In genomic region chr3:48038971-48039481, GRCh38 we compare ENCODE assay signal across 9 cellular contexts. TPM values are rescaled to one million over a fixed set of nuclear protein-coding genes. Genes with fewer than 3 reads are reported as not detected.
DNase-seq lines count a peak whose midpoint lies in the region; ATAC-seq, FAIRE-seq and TF ChIP-seq lines count a peak whose summit lies in the region.
"Had no signal": no experiment of that assay in that cellular context is flagged by ENCODE, and none has a peak within 500 bp of the region (broad histone marks: within the 10 kb centered on the region; RNA-seq: fewer than 3 reads in every experiment).

No MANE protein-coding gene starts in this region.

- no peak overlapping the region; a peak in 1 of 4 replicates for H3K4me3 ChIP-seq in HCT116 (replicated peaks in 1 of 2; ENCODE audit: low read depth in 1 of 2, low read length in 2 of 2)
- H3K4me3 ChIP-seq in brain microvascular endothelial cell (ENCODE audit: low read depth, low read length): no peak overlapping the region
- no peak overlapping the region for H3K4me3 ChIP-seq in left lung
- H3K4me3 ChIP-seq in spleen: no peak overlapping the region
- no peak overlapping the region for H3K4me3 ChIP-seq in MM.1S (ENCODE audit: low read length)

- H3K27ac Mint-ChIP-seq in activated CD4-positive, alpha-beta memory T cell treated with anti-CD3 and anti-CD28 coated beads, Interleukin-2, amount 10 ng/mL, durations not matched to agents 7 days and 5 days: no peak overlapping the region

- CTCF ChIA-PET in HCT116 (lab: Charles Lee): no interaction called here
- CTCF ChIA-PET in activated CD4-positive, alpha-beta memory T cell treated with anti-CD3 and anti-CD28 coated beads, Interleukin-2, amount 10 ng/mL, durations not matched to agents 7 days and 5 days (lab: Charles Lee): no interaction called here

- no peaks in the 10 kb centered on the region for H3K9me3 Mint-ChIP-seq in activated CD4-positive, alpha-beta memory T cell treated with anti-CD3 and anti-CD28 coated beads, Interleukin-2, amount 10 ng/mL, durations not matched to agents 7 days and 5 days

- TF ChIP-seq CTCF in HCT116 (IDR thresholded peaks at IDR 0.05 in 2 of 3, conservative IDR thresholded peaks at IDR 0.05 in 1 of 3; ENCODE audit: borderline replicate concordance in 1 of 3, insufficient read depth in 1 of 3, low read depth in 2 of 3, low read length in 2 of 3) (no peak), brain microvascular endothelial cell (IDR thresholded peaks at IDR 0.05; ENCODE audit: low read depth, low read length, missing control alignments) (no peak), left lung (IDR thresholded peaks at IDR 0.05) (no peak), spleen (IDR thresholded peaks at IDR 0.05 in 8 of 11, conservative IDR thresholded peaks at IDR 0.05 in 3 of 11) (no peak), MM.1S (IDR thresholded peaks at IDR 0.05; ENCODE audit: low read length) (no peak)

- H3K9me3 ChIP-seq in HCT116 (ENCODE audit: control insufficient read depth in 1 of 2, insufficient read depth in 1 of 2, low read depth in 1 of 2, low read length in 2 of 2): no peaks in the 10 kb centered on the region
- no peaks in the 10 kb centered on the region for H3K9me3 ChIP-seq in left lung
- H3K9me3 ChIP-seq in spleen: no peaks in the 10 kb centered on the region
- H3K9me3 ChIP-seq in MM.1S (replicated peaks; ENCODE audit: insufficient read depth, low read length): no peaks in the 10 kb centered on the region

- ATAC-seq in HCT116 (peak; percentile 35), left lung (peak; percentile 22), GM21526 (IDR thresholded peaks at IDR 0.05; ENCODE audit: low FRiP score, unreplicated experiment) (no peak)

- no peak for FAIRE-seq in frontal cortex (lab: Jason Lieb, UNC)

- no peaks in the 10 kb centered on the region for H3K36me3 Mint-ChIP-seq in activated CD4-positive, alpha-beta memory T cell treated with anti-CD3 and anti-CD28 coated beads, Interleukin-2, amount 10 ng/mL, durations not matched to agents 7 days and 5 days (ENCODE audit: low read depth)

- peaks cover 1% of the 10 kb centered on the region; the same call in 1 of the 2 replicates for H4K20me1 ChIP-seq in HCT116 (ENCODE audit: insufficient read depth)
- no peaks in the 10 kb centered on the region; the same call in 1 of the 2 replicates for H4K20me1 ChIP-seq in MM.1S (ENCODE audit: insufficient read depth, low read length)

- H3K36me3 ChIP-seq in HCT116 (ENCODE audit: control insufficient read depth in 1 of 2, insufficient read depth in 2 of 2, low read length in 2 of 2) (no peaks in the 10 kb centered on the region), brain microvascular endothelial cell (replicated peaks) (no peaks in the 10 kb centered on the region), left lung (no peaks in the 10 kb centered on the region), spleen (no peaks in the 10 kb centered on the region), MM.1S (replicated peaks; ENCODE audit: insufficient read depth, low read length) (no peaks in the 10 kb centered on the region)

- H3K27me3 ChIP-seq in HCT116 (ENCODE audit: insufficient read depth, low read length) (no peaks in the 10 kb centered on the region), brain microvascular endothelial cell (replicated peaks) (no peaks in the 10 kb centered on the region), left lung (no peaks in the 10 kb centered on the region), spleen (replicated peaks in 1 of 7) (no peaks in the 10 kb centered on the region), MM.1S (replicated peaks; ENCODE audit: insufficient read depth, low read length) (no peaks in the 10 kb centered on the region)

- peaks cover 16% of the 10 kb centered on the region for H3F3A ChIP-seq in MM.1S (ENCODE audit: insufficient read depth, low read length)

- H3K9me2 ChIP-seq in HCT116 (ENCODE audit: insufficient read depth): no peaks in the 10 kb centered on the region
- H3K9me2 ChIP-seq in MM.1S (replicated peaks; ENCODE audit: insufficient read depth, low read length): no peaks in the 10 kb centered on the region

- RAD21 ChIA-PET in HCT116 (lab: Charles Lee; ENCODE audit: low non-redundant PET in 1 of 2, low total read pairs in 2 of 2, uncharacterized antibody in 2 of 2, unreplicated experiment in 2 of 2): no interaction called here

- no peak overlapping the region for H3K4me3 Mint-ChIP-seq in activated CD4-positive, alpha-beta memory T cell treated with anti-CD3 and anti-CD28 coated beads, Interleukin-2, amount 10 ng/mL, durations not matched to agents 7 days and 5 days

- H3K27me3 Mint-ChIP-seq in activated CD4-positive, alpha-beta memory T cell treated with anti-CD3 and anti-CD28 coated beads, Interleukin-2, amount 10 ng/mL, durations not matched to agents 7 days and 5 days: no peaks in the 10 kb centered on the region

- peak overlapping the region; percentile 66 for H3K4me2 ChIP-seq in HCT116 (ENCODE audit: low read length)
- no peak overlapping the region for H3K4me2 ChIP-seq in MM.1S (ENCODE audit: low read depth, low read length)

- no peak overlapping the region for H2AFZ ChIP-seq in HCT116 (ENCODE audit: low read depth, low read length, poor library complexity, severe bottlenecking)
- no peak overlapping the region for H2AFZ ChIP-seq in MM.1S (ENCODE audit: low read length)

- H3K4me1 ChIP-seq in HCT116 (ENCODE audit: control insufficient read depth in 1 of 2, insufficient read depth in 2 of 2, low read length in 2 of 2): peaks cover 61 to 79% of the 10 kb centered on the region in 2 experiments
- peaks cover 20 to 32% of the 10 kb centered on the region in 2 donors for H3K4me1 ChIP-seq in left lung
- peaks cover 0 to 55% (median 36%) of the 10 kb centered on the region in 6 donors for H3K4me1 ChIP-seq in spleen
- H3K4me1 ChIP-seq in MM.1S (ENCODE audit: low read length): peaks cover 18% of the 10 kb centered on the region

- in situ Hi-C loops in brain microvascular endothelial cell (cut with HindIII; ENCODE audit: low pct_ligation_motif_present, low sequenced_read_pairs): no loop called here

- no peak for TF ChIP-seq RAD21 in HCT116 (IDR thresholded peaks at IDR 0.05; ENCODE audit: low read depth)

- BruUV-seq in HCT116 (replicated peaks; lab: Mats Ljungman, UMichigan): no TSS peak

- 48 to 61% (median 49%) methylated on average over 6 of the region's 6 CpGs for WGBS in spleen, 5 donors

- H3K9ac ChIP-seq in HCT116 (ENCODE audit: low read length) (peak overlapping the region; percentile 53), MM.1S (ENCODE audit: low read length) (no peak overlapping the region)

- DNase-seq in HCT116 (ENCODE audit: low read depth, low spot score) (no peak), brain microvascular endothelial cell (peak; percentile 5), left lung (no peak), spleen (no peak), MM.1S (no peak), frontal cortex (ENCODE audit: low spot score in 2 of 2) (no peak)
- no peak for DNase-seq in activated CD4-positive, alpha-beta memory T cell treated with anti-CD3 and anti-CD28 coated beads, Interleukin-2, amount 10 ng/mL, durations not matched to agents 7 days and 5 days
- DNase-seq: DND-41 had no signal

- H3K4me1 Mint-ChIP-seq in activated CD4-positive, alpha-beta memory T cell treated with anti-CD3 and anti-CD28 coated beads, Interleukin-2, amount 10 ng/mL, durations not matched to agents 7 days and 5 days: peaks cover 24% of the 10 kb centered on the region

- no peak for TF ChIP-seq POLR2A in HCT116 (IDR thresholded peaks at IDR 0.05; ENCODE audit: borderline replicate concordance, extremely low read depth, insufficient read depth, insufficient read length)
- TF ChIP-seq POLR2A in spleen (IDR thresholded peaks at IDR 0.05): no peak

- intact Hi-C loops in HCT116 (cut with micrococcal nuclease): no loop called here
- intact Hi-C loops in left lung (cut with DNase I): no loop called here
- intact Hi-C loops in spleen (cut with DNase I; ENCODE audit: low total_unique reads): no loop called here

- H3K27ac ChIP-seq in HCT116 (ENCODE audit: low read depth, low read length) (peak overlapping the region; percentile 81), brain microvascular endothelial cell (peak overlapping the region; percentile 69), left lung (peak overlapping the region; percentile 45 to 53), spleen (peak overlapping the region in 7 of 8 donors; percentile 37 to 73 (median 58)), MM.1S (ENCODE audit: low read length) (no peak overlapping the region)

- POLR2A ChIA-PET in HCT116 (lab: Charles Lee): no interaction called here
- POLR2A ChIA-PET in activated CD4-positive, alpha-beta memory T cell treated with anti-CD3 and anti-CD28 coated beads, Interleukin-2, amount 10 ng/mL, durations not matched to agents 7 days and 5 days (lab: Charles Lee): no interaction called here

- peaks cover 84% of the 10 kb centered on the region for H3K79me2 ChIP-seq in HCT116 (ENCODE audit: insufficient read depth, low read length)
- H3K79me2 ChIP-seq in MM.1S (ENCODE audit: low read length): peaks cover 37% of the 10 kb centered on the region

TF ChIP-seq in HCT116, 20 proteins besides CTCF, POLR2A, EP300 and RAD21 (continues in another document):
- TF ChIP-seq CEBPB (IDR thresholded peaks at IDR 0.05; ENCODE audit: low read depth) (no peak), FOSL1 (IDR thresholded peaks at IDR 0.05; ENCODE audit: low read depth) (no peak), EGR1 (IDR thresholded peaks at IDR 0.05; ENCODE audit: low read depth) (no peak), ATF3 (IDR thresholded peaks at IDR 0.05) (no peak), MAX (IDR thresholded peaks at IDR 0.05) (no peak; the same call in 1 of the 2 replicates), ZNF274 (IDR thresholded peaks at IDR 0.05; ENCODE audit: low read depth, low read length) (no peak), SRF (IDR thresholded peaks at IDR 0.05; ENCODE audit: low read depth) (no peak), ZFX (IDR thresholded peaks at IDR 0.05) (no peak)

RNA-seq across cellular contexts. Expression of gene MAP4, which starts 22.8 kb away (rescaled TPM):
- total RNA-seq in HCT116 (2021; ENCODE audit: unreplicated experiment): 200 TPM
- 120 and 128 TPM in 2 replicates for polyA plus RNA-seq in HCT116 (2012)
- total RNA-seq in left lung: 100 to 1,000 TPM; 202 to 216 TPM
- total RNA-seq in spleen: 100 to 1,000 TPM in 5 of 7 donors, 10 to 100 TPM in 2; 92.9 to 163 (median 109) TPM
- 10 to 100 TPM; 22.3 to 51.4 (median 25.0) TPM for polyA plus RNA-seq in spleen
- total RNA-seq in frontal cortex: 258 TPM
- total RNA-seq in activated CD4-positive, alpha-beta memory T cell treated with anti-CD3 and anti-CD28 coated beads, Interleukin-2, amount 10 ng/mL, durations not matched to agents 7 days and 5 days: 10 to 100 TPM; 92.6 to 94.2 TPM
